ENCODE assay signal across 8 cellular contexts in genomic region chr15:89120479-89121000, GRCh38. TPM values are rescaled to one million over a fixed set of nuclear protein-coding genes. Genes with fewer than 3 reads are reported as not detected.
DNase-seq lines count a peak whose midpoint lies in the region; ATAC-seq and TF ChIP-seq lines count a peak whose summit lies in the region.
"Not testable (repeated sequence)": the region's sequence is repeated elsewhere in the genome, so short reads cannot be mapped to it uniquely, and the experiment has no call there.

No MANE protein-coding gene starts in this region.

- TF ChIP-seq POLR2A in body of pancreas (IDR thresholded peaks at IDR 0.05); sigmoid colon (IDR thresholded peaks at IDR 0.05); tibial nerve (IDR thresholded peaks at IDR 0.05): not testable (repeated sequence)

- H4K20me1 ChIP-seq in PC-9 (ENCODE audit: insufficient read depth) = not testable (repeated sequence)

- H2AFZ ChIP-seq in PC-9 = not testable (repeated sequence)

- peaks cover 64% of the 10 kb centered on the region for H3F3A ChIP-seq in PC-9 (ENCODE audit: insufficient read depth, low read depth)

- H3K27ac ChIP-seq in 22Rv1 (peak overlapping the region; percentile 81), PC-9 (peak overlapping the region; percentile 97), body of pancreas (peak overlapping the region; percentile 80 to 98 (median 93)), epithelial cell of prostate (peak overlapping the region; percentile 86), right atrium auricular region (peak overlapping the region; percentile 93 to 95), sigmoid colon (peak overlapping the region; percentile 66 to 90 (median 78)), tibial nerve (peak overlapping the region; percentile 34 to 87 (median 64))

- intact Hi-C loops in PC-9 (cut with micrococcal nuclease; ENCODE audit: unreplicated experiment) = loop anchor here (1.0 to 5.0 kb wide), 3 partner anchors 15 to 47 kb away; no protein-coding TSS in a partner anchor
- intact Hi-C loops in body of pancreas (cut with DNase I); sigmoid colon (cut with DNase I): not testable (repeated sequence)

- peaks cover 60% of the 10 kb centered on the region for H3K79me2 ChIP-seq in PC-9 (ENCODE audit: low read depth)

- peak overlapping the region; percentile 74 for H3K4me2 ChIP-seq in PC-9

- peak in 1 of 2 experiments; percentile 60 for DNase-seq in PC-9
- DNase-seq in body of pancreas = peak in 1 of 4 donors; percentile 13
- not testable (repeated sequence) for DNase-seq in epithelial cell of prostate (ENCODE audit: low read depth, low spot score); right atrium auricular region (ENCODE audit: low spot score); sigmoid colon; tibial nerve (ENCODE audit: low spot score in 2 of 2)

- ATAC-seq in body of pancreas = not testable (repeated sequence)

- not testable (repeated sequence) for H3K9me2 ChIP-seq in PC-9 (ENCODE audit: insufficient read depth)

- H3K4me3 ChIP-seq in PC-9 = 0 out of 2 replicates have a peak overlapping the region, but pooled peaks have one; percentile 11
- H3K4me3 ChIP-seq in body of pancreas; right atrium auricular region; mucosa of stomach (ENCODE audit: low read length); sigmoid colon; tibial nerve: not testable (repeated sequence)

- POLR2A ChIA-PET in PC-9 (lab: Charles Lee; ENCODE audit: unreplicated experiment) = interaction anchor here (0.6 to 0.8 kb wide), 2 partner anchors 32 to 123 kb away, joined by 3 to 4 read pairs; partner anchors contain the start of genes ABHD2 and FANCI

- not testable (repeated sequence) for H3K9me3 ChIP-seq in PC-9 (ENCODE audit: insufficient read depth, low read depth); body of pancreas; right atrium auricular region; mucosa of stomach (ENCODE audit: control insufficient read depth, low read length); sigmoid colon; tibial nerve

- peak overlapping the region; percentile 71 for H3K9ac ChIP-seq in mucosa of stomach (ENCODE audit: low read length)

- CTCF ChIA-PET in PC-9 (lab: Charles Lee) = interaction anchor here (0.6 to 1.1 kb wide), 4 partner anchors 9 to 545 kb away, joined by 3 to 4 read pairs (median 4); partner anchors contain the start of gene ABHD2

- H3K36me3 ChIP-seq in PC-9 (ENCODE audit: low read depth) = peaks cover 37% of the 10 kb centered on the region
- not testable (repeated sequence) for H3K36me3 ChIP-seq in body of pancreas (replicated peaks in 1 of 2; ENCODE audit: insufficient read depth in 1 of 2, low read depth in 2 of 2)
- peaks cover 62% of the 10 kb centered on the region for H3K36me3 ChIP-seq in right atrium auricular region
- peaks cover 33% of the 10 kb centered on the region for H3K36me3 ChIP-seq in mucosa of stomach (ENCODE audit: control insufficient read depth, insufficient read depth, low read length)
- peaks cover 4 to 84% (median 20%) of the 10 kb centered on the region in 4 donors for H3K36me3 ChIP-seq in sigmoid colon
- peaks cover 0 to 26% (median 0%) of the 10 kb centered on the region in 3 donors for H3K36me3 ChIP-seq in tibial nerve

- not testable (repeated sequence) for H3K27me3 ChIP-seq in PC-9 (ENCODE audit: insufficient read depth, low read depth); body of pancreas; right atrium auricular region; mucosa of stomach (ENCODE audit: control insufficient read depth, insufficient read depth, low read length); sigmoid colon; tibial nerve

- TF ChIP-seq CTCF in 22Rv1 (IDR thresholded peaks at IDR 0.05); PC-9 (conservative IDR thresholded peaks at IDR 0.05); body of pancreas (IDR thresholded peaks at IDR 0.05); right atrium auricular region (IDR thresholded peaks at IDR 0.05); sigmoid colon (IDR thresholded peaks at IDR 0.05); tibial nerve (IDR thresholded peaks at IDR 0.05): not testable (repeated sequence)

- BruUV-seq in PC-9 (replicated peaks; lab: Mats Ljungman, UMichigan) = not testable (repeated sequence)

- WGBS in body of pancreas, 2 donors = 74 to 80% methylated on average over 13 of the region's 13 CpGs
- 38 to 86% methylated on average over 13 of the region's 13 CpGs for WGBS in sigmoid colon, 2 donors
- 92 to 93% methylated on average over 13 of the region's 13 CpGs for WGBS in tibial nerve, 2 donors

- TF ChIP-seq EP300 in sigmoid colon (IDR thresholded peaks at IDR 0.05); tibial nerve (IDR thresholded peaks at IDR 0.05): not testable (repeated sequence)

- peaks cover 77% of the 10 kb centered on the region for H3K4me1 ChIP-seq in PC-9 (replicated peaks; ENCODE audit: insufficient read depth)
- H3K4me1 ChIP-seq in body of pancreas = peaks cover 99% of the 10 kb centered on the region
- H3K4me1 ChIP-seq in right atrium auricular region = peaks cover 0 to 86% of the 10 kb centered on the region in 2 donors
- H3K4me1 ChIP-seq in mucosa of stomach (ENCODE audit: control insufficient read depth, insufficient read depth, low read length) = peaks cover 91% of the 10 kb centered on the region
- peaks cover 0 to 51% (median 44%) of the 10 kb centered on the region in 4 donors for H3K4me1 ChIP-seq in sigmoid colon
- peaks cover 0 to 60% (median 32%) of the 10 kb centered on the region in 4 donors for H3K4me1 ChIP-seq in tibial nerve

RNA-seq across cellular contexts. Expression of gene ABHD2, which starts 32.3 kb away (rescaled TPM):
- total RNA-seq in PC-9 (2021) (86.8 and 148 TPM in 2 replicates), body of pancreas (100 to 1,000 TPM in 1 of 2 donors, 10 to 100 TPM in 1; 50.8 to 136 TPM), right atrium auricular region (100 to 1,000 TPM; 115 to 118 TPM), sigmoid colon (10 to 100 TPM; 32.9 to 81.5 (median 49.0) TPM), tibial nerve (10 to 100 TPM; 29.7 to 48.1 (median 35.9) TPM)
- 10 to 100 TPM in 1 of 3 donors, 1 to 10 TPM in 2; 1.8 to 27.7 (median 4.2) TPM for polyA plus RNA-seq in sigmoid colon
